In the genomic region with DNA sequence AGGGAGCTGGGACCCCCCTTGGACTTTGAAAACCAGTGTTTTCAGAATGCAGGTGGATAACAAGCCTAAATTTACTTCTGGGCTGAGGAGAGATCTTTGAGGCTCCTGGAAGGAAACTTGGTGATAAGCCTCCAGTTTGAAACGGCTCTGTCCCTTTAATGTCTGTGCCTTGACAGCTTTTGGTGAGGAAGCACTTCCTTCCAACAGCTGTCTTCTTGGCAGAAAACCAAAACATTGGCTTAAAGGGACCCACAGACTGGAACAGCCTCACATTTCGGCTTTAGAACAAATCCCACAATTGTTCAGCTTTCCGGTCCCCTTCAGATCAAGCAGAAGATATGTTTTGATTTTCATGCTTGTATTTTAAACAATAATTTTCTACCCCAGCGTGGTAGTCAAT, we compare ENCODE assay signal across 12 cellular contexts. TPM values are rescaled to one million over a fixed set of nuclear protein-coding genes. Genes with fewer than 3 reads are reported as not detected.
A peak's percentile ranks its signal among the peaks of the same experiment; 100 is the strongest.
DNase-seq lines count a peak whose midpoint lies in the region; ATAC-seq, FAIRE-seq and TF ChIP-seq lines count a peak whose summit lies in the region.
"Had no signal": no experiment of that assay in that cellular context is flagged by ENCODE, and none has a peak within 500 bp of the region (broad histone marks: within the 10 kb centered on the region; RNA-seq: fewer than 3 reads in every experiment).

No MANE protein-coding gene starts in this region.

- H3K9me3 ChIP-seq in adrenal gland (replicated peaks in 1 of 3) = no peaks in the 10 kb centered on the region
- H3K9me3 ChIP-seq in iPS-20b (ENCODE audit: insufficient read depth, low read depth, low read length) = no peaks in the 10 kb centered on the region
- H3K9me3 ChIP-seq in smooth muscle cell (replicated peaks; ENCODE audit: low read depth) = no peaks in the 10 kb centered on the region
- no peaks in the 10 kb centered on the region for H3K9me3 ChIP-seq in uterus
- H3K9me3 ChIP-seq: body of pancreas, ovary, transverse colon had no signal

- FAIRE-seq in RCC 7860 (lab: Jason Lieb, UNC) = no peak

- H3K9ac ChIP-seq in iPS-20b (ENCODE audit: low read depth, low read length) = peak overlapping the region; percentile 97; the same call in 1 of the 2 replicates
- H3K9ac ChIP-seq in smooth muscle cell (ENCODE audit: low read depth) = no peak overlapping the region

- H3K4me3 ChIP-seq in adrenal gland (no peak overlapping the region), iPS-20b (ENCODE audit: low read length) (peak overlapping the region; percentile 82), smooth muscle cell (peak overlapping the region; percentile 59), uterus (no peak overlapping the region)
- H3K4me3 ChIP-seq: body of pancreas, ovary, transverse colon had no signal

- TF ChIP-seq POLR2A in adrenal gland (IDR thresholded peaks at IDR 0.05) (no peak), uterus (IDR thresholded peaks at IDR 0.05) (no peak)

- DNase-seq in NCI-H345 (lab: John Stamatoyannopoulos, UW) (peak; percentile 46), NCI-H345 treated with DMSO at 0.1 percent for 48 hours (lab: John Stamatoyannopoulos, UW; ENCODE audit: unreplicated experiment) (no peak), adrenal gland (peak in 4 of 7 donors; percentile 25 to 57 (median 28)), smooth muscle cell (lab: John Stamatoyannopoulos, UW; ENCODE audit: unreplicated experiment) (no peak), uterus (no peak), RCC 7860 (ENCODE audit: low spot score) (no peak)

- intact Hi-C loops in adrenal gland (cut with DNase I) = loop anchor here in 1 of 2 donors (10.0 kb wide), 2 partner anchors 341 to 561 kb away; no protein-coding TSS in a partner anchor
- intact Hi-C loops in uterus (cut with DNase I; ENCODE audit: low total_unique reads) = no loop called here

- TF ChIP-seq CTCF in adrenal gland (IDR thresholded peaks at IDR 0.05) = no peak
- no peak for TF ChIP-seq CTCF in smooth muscle cell (IDR thresholded peaks at IDR 0.05; ENCODE audit: borderline replicate concordance, insufficient read depth, poor library complexity, severe bottlenecking)
- TF ChIP-seq CTCF in uterus (IDR thresholded peaks at IDR 0.05) = no peak

- no peaks in the 10 kb centered on the region for H3K79me2 ChIP-seq in smooth muscle cell (ENCODE audit: low read depth)

- H3K4me1 ChIP-seq in adrenal gland (replicated peaks in 1 of 2) = peaks cover 19 to 30% of the 10 kb centered on the region in 2 donors
- H3K4me1 ChIP-seq in iPS-20b (ENCODE audit: insufficient read depth, low read length) = peaks cover 10% of the 10 kb centered on the region; the same call in 1 of the 2 replicates
- H3K4me1 ChIP-seq in smooth muscle cell (ENCODE audit: low read depth) = peaks cover 8% of the 10 kb centered on the region
- H3K4me1 ChIP-seq in uterus = peaks cover 0 to 18% of the 10 kb centered on the region in 2 donors

- peaks cover 27% of the 10 kb centered on the region for H3K27me3 ChIP-seq in adrenal gland
- H3K27me3 ChIP-seq in iPS-20b (ENCODE audit: insufficient read depth, low read length) = no peaks in the 10 kb centered on the region
- peaks cover 9% of the 10 kb centered on the region for H3K27me3 ChIP-seq in smooth muscle cell (ENCODE audit: low read depth)
- H3K27me3 ChIP-seq in uterus = peaks cover 3 to 7% of the 10 kb centered on the region in 2 donors
- H3K27me3 ChIP-seq: ovary had no signal

- no peak for ATAC-seq in HG03439 (IDR thresholded peaks at IDR 0.05; ENCODE audit: unreplicated experiment)
- ATAC-seq: body of pancreas had no signal

- no peak overlapping the region for H2AFZ ChIP-seq in smooth muscle cell (ENCODE audit: low read depth)

- WGBS in adrenal gland, 4 donors = 39 to 45% (median 42%) methylated on average over 4 of the region's 4 CpGs
- 5% methylated on average over 4 of the region's 4 CpGs for WGBS in smooth muscle cell (ENCODE audit: low lambda C conversion rate)

- H4K20me1 ChIP-seq in smooth muscle cell (ENCODE audit: low read depth) = peaks cover 3% of the 10 kb centered on the region

- H3K4me2 ChIP-seq in smooth muscle cell = peak overlapping the region; percentile 87

- H3F3A ChIP-seq in smooth muscle cell (ENCODE audit: low read depth) = peaks cover 5% of the 10 kb centered on the region

- H3K27ac ChIP-seq in adrenal gland (no peak overlapping the region), iPS-20b (ENCODE audit: low read length) (no peak overlapping the region), smooth muscle cell (ENCODE audit: low read depth) (no peak overlapping the region), uterus (no peak overlapping the region)
- H3K27ac ChIP-seq: body of pancreas, HL-60 had no signal

- H3K36me3 ChIP-seq in adrenal gland (replicated peaks in 1 of 2) (no peaks in the 10 kb centered on the region), iPS-20b (ENCODE audit: insufficient read depth, low read depth, low read length) (peaks cover 59% of the 10 kb centered on the region), smooth muscle cell (ENCODE audit: low read depth) (no peaks in the 10 kb centered on the region), uterus (no peaks in the 10 kb centered on the region)
- H3K36me3 ChIP-seq: ovary, transverse colon had no signal

RNA-seq across cellular contexts. Expression of gene MYCN, which starts 3.6 kb away (rescaled TPM):
- total RNA-seq in adrenal gland (1 to 10 TPM in 5 of 8 donors, under 1 TPM in 3; 0.24 to 1.8 (median 1.3) TPM), smooth muscle cell (9.0 and 18.3 TPM in 2 replicates), uterus (1 to 10 TPM in 3 of 4 donors, not detected in 1; 1.3 to 4.1 (median 1.9) TPM)
- polyA plus RNA-seq in adrenal gland (under 1 TPM; 0.49 to 0.88 (median 0.61) TPM), smooth muscle cell (4.4 and 6.9 TPM in 2 replicates)
- total RNA-seq: body of pancreas had no signal

Comparison
In these comparisons a context has a peak if more than half of its experiments do, and no peak if none do; other contexts are left out.
1. DNase-seq: peak in NCI-H345 (single experiment) and adrenal gland (4 of 7); none in NCI-H345 treated with DMSO at 0.1 percent for 48 hours (single experiment), smooth muscle cell (single experiment), uterus (0 of 2) and RCC 7860 (single experiment).
2. H3K4me3 ChIP-seq: peak in iPS-20b (single experiment) and smooth muscle cell (single experiment); none in adrenal gland (0 of 4) and uterus (0 of 2).